ENCODE assay signal across 10 cellular contexts in the genomic region with DNA sequence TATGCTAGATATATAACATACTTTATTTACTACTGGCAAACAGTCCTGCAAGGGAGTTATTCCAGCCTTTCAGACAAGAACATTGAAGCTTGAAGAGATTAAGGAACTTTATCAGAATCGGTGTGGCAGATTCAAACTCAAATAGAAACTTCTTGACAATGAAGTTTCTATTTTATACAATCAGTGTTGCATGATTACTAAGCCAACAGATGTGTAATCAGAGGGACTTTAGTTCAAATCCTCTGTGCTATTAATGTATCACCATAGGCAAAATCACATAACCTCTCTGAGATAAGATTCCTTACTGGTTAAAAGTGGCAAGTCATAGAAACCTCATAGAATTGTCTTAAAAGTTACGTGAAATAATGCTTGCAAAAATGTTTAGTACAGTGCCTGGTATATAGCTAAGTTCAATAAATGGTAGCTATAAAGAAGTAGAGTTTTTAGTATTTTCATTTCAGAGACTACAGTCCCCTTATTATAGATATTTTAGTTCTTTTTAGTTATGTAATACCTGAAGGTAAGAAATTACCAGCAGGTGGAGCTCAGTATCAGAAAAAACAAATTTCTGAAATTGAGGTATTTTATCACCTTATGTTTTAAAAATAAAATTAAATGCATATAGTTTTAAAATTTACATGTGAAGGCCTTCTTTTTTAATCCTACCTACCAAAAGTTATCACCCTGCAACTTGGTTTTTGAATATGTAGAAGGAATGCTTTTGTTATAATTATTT.
A peak's percentile ranks its signal among the peaks of the same experiment; 100 is the strongest.
DNase-seq lines count a peak whose midpoint lies in the region; ATAC-seq, FAIRE-seq and TF ChIP-seq lines count a peak whose summit lies in the region.
"Had no signal": no experiment of that assay in that cellular context is flagged by ENCODE, and none has a peak within 500 bp of the region (broad histone marks: within the 10 kb centered on the region; RNA-seq: fewer than 3 reads in every experiment).

No MANE protein-coding gene starts in this region.

- H3K27me3 ChIP-seq in heart right ventricle (no peaks in the 10 kb centered on the region), endothelial cell of umbilical vein (ENCODE audit: control insufficient read depth in 2 of 2, insufficient read depth in 2 of 2, low read length in 2 of 2) (no peaks in the 10 kb centered on the region)

- H3K4me3 ChIP-seq in heart right ventricle, result no peak overlapping the region
- H3K4me3 ChIP-seq in endothelial cell of umbilical vein (replicated peaks in 1 of 3; ENCODE audit: insufficient read depth in 1 of 3, low read depth in 1 of 3, low read length in 3 of 3), result no peak overlapping the region
- H3K4me3 ChIP-seq: HAP-1 had no signal

- no peaks in the 10 kb centered on the region for H3K27me3 Mint-ChIP-seq in activated CD8-positive, alpha-beta memory T cell treated with anti-CD3 and anti-CD28 coated beads, Interleukin-2, amount 10 ng/mL, durations not matched to agents 7 days and 5 days

- TF ChIP-seq CTCF in heart right ventricle (IDR thresholded peaks at IDR 0.05) (peak in 6 of 9 donors; percentile 28 to 49 (median 34)), endothelial cell of umbilical vein (IDR thresholded peaks at IDR 0.05; ENCODE audit: extremely low read depth in 1 of 2, insufficient read depth in 1 of 2, low read depth in 1 of 2, low read length in 2 of 2) (no peak)

- H3K27ac ChIP-seq in heart right ventricle, result no peak overlapping the region
- H3K27ac ChIP-seq in endothelial cell of umbilical vein (ENCODE audit: insufficient read depth, low read depth, low read length), result no peak overlapping the region

- no peaks in the 10 kb centered on the region for H3K9me1 ChIP-seq in endothelial cell of umbilical vein (replicated peaks; ENCODE audit: control insufficient read depth, extremely low read depth, insufficient read depth, low read length)

- DNase-seq in heart right ventricle, result no peak
- DNase-seq in Right ventricle myocardium inferior (ENCODE audit: missing footprints), result no peak
- DNase-seq in NAMALWA (ENCODE audit: low spot score), result peak; percentile 40
- peak; percentile 25 for DNase-seq in endothelial cell of umbilical vein (ENCODE audit: low read depth, low spot score)
- no peak for DNase-seq in ureter (ENCODE audit: low spot score)
- DNase-seq in activated CD8-positive, alpha-beta memory T cell treated with anti-CD3 and anti-CD28 coated beads, Interleukin-2, amount 10 ng/mL, durations not matched to agents 7 days and 5 days, result no peak
- DNase-seq: aorta had no signal

- H3K36me3 Mint-ChIP-seq in activated CD8-positive, alpha-beta memory T cell treated with anti-CD3 and anti-CD28 coated beads, Interleukin-2, amount 10 ng/mL, durations not matched to agents 7 days and 5 days, result no peaks in the 10 kb centered on the region

- dilution Hi-C loops in endothelial cell of umbilical vein (cut with MboI; ENCODE audit: extremely low pct_ligation_motif_present, low sequenced_read_pairs), result no loop called here

- no peak for TF ChIP-seq POLR2A in endothelial cell of umbilical vein (IDR thresholded peaks at IDR 0.05; ENCODE audit: low read depth, low read length)

- peaks cover 3% of the 10 kb centered on the region for H3K4me1 Mint-ChIP-seq in activated CD8-positive, alpha-beta memory T cell treated with anti-CD3 and anti-CD28 coated beads, Interleukin-2, amount 10 ng/mL, durations not matched to agents 7 days and 5 days

- FAIRE-seq in endothelial cell of umbilical vein (lab: Jason Lieb, UNC), result no peak

- no peaks in the 10 kb centered on the region for H3K79me2 ChIP-seq in endothelial cell of umbilical vein (ENCODE audit: control insufficient read depth, insufficient read depth, low read length)

- no peaks in the 10 kb centered on the region for H3K9me3 Mint-ChIP-seq in activated CD8-positive, alpha-beta memory T cell treated with anti-CD3 and anti-CD28 coated beads, Interleukin-2, amount 10 ng/mL, durations not matched to agents 7 days and 5 days (ENCODE audit: low read depth)

- POLR2A ChIA-PET in endothelial cell of umbilical vein (lab: Charles Lee), result no interaction called here

- no peaks in the 10 kb centered on the region for H3K9me3 ChIP-seq in heart right ventricle
- H3K9me3 ChIP-seq in endothelial cell of umbilical vein (replicated peaks; ENCODE audit: control insufficient read depth, insufficient read depth, low read length), result no peaks in the 10 kb centered on the region
- H3K9me3 ChIP-seq: HAP-1 had no signal

- H3K4me2 ChIP-seq in endothelial cell of umbilical vein (ENCODE audit: insufficient read depth, low read length), result no peak overlapping the region

- peaks cover 0 to 3% (median 0%) of the 10 kb centered on the region in 9 donors for H3K4me1 ChIP-seq in heart right ventricle
- no peaks in the 10 kb centered on the region for H3K4me1 ChIP-seq in endothelial cell of umbilical vein (ENCODE audit: control insufficient read depth, extremely low read depth, insufficient read depth, low read length)
- H3K4me1 ChIP-seq: HAP-1 had no signal

- 61 to 72% methylated on average over 2 of the region's 2 CpGs for WGBS in heart right ventricle, 2 donors

- intact Hi-C loops in heart right ventricle (cut with DNase I) (loop anchor here in 1 of 10 donors (5.0 kb wide), 1 partner anchor 413 kb away; no protein-coding TSS in a partner anchor), Right ventricle myocardium inferior (cut with DNase I) (no loop called here), endothelial cell of umbilical vein (cut with micrococcal nuclease) (loop anchor here (2.0 to 5.0 kb wide), 3 partner anchors 237 to 549 kb away; no protein-coding TSS in a partner anchor)

- H4K20me1 ChIP-seq in endothelial cell of umbilical vein (replicated peaks; ENCODE audit: control insufficient read depth, extremely low read depth, insufficient read depth, low read length), result no peaks in the 10 kb centered on the region

- no peak overlapping the region for H3K9ac ChIP-seq in endothelial cell of umbilical vein (replicated peaks; ENCODE audit: extremely low read depth, insufficient read depth, low read length)

- H3K4me3 Mint-ChIP-seq in activated CD8-positive, alpha-beta memory T cell treated with anti-CD3 and anti-CD28 coated beads, Interleukin-2, amount 10 ng/mL, durations not matched to agents 7 days and 5 days, result no peak overlapping the region

- CTCF ChIA-PET in endothelial cell of umbilical vein (lab: Charles Lee), result interaction anchor here (0.6 to 1.6 kb wide), 12 partner anchors 12 to 559 kb away, joined by 3 to 7 read pairs (median 4); no protein-coding TSS in a partner anchor
- CTCF ChIA-PET in activated CD8-positive, alpha-beta memory T cell treated with anti-CD3 and anti-CD28 coated beads, Interleukin-2, amount 10 ng/mL, durations not matched to agents 7 days and 5 days (lab: Charles Lee), result interaction anchor here (1.4 kb wide), 1 partner anchor 547 kb away, joined by 3 read pairs; no protein-coding TSS in a partner anchor

- H3K27ac Mint-ChIP-seq in activated CD8-positive, alpha-beta memory T cell treated with anti-CD3 and anti-CD28 coated beads, Interleukin-2, amount 10 ng/mL, durations not matched to agents 7 days and 5 days, result no peak overlapping the region

- peaks cover 0 to 3% (median 0%) of the 10 kb centered on the region in 9 donors for H3K36me3 ChIP-seq in heart right ventricle
- H3K36me3 ChIP-seq in endothelial cell of umbilical vein (ENCODE audit: control insufficient read depth in 2 of 2, extremely low read depth in 1 of 2, insufficient read depth in 2 of 2, low read length in 2 of 2), result no peaks in the 10 kb centered on the region
- H3K36me3 ChIP-seq: HAP-1 had no signal

- no TSS peak for BruUV-seq in endothelial cell of umbilical vein (replicated peaks; lab: Mats Ljungman, UMichigan)

- H2AFZ ChIP-seq in endothelial cell of umbilical vein (ENCODE audit: low read depth, low read length), result no peak overlapping the region

- no peak for ATAC-seq in heart right ventricle
- ATAC-seq in Right ventricle myocardium inferior, result no peak
- ATAC-seq in HG03280 (IDR thresholded peaks at IDR 0.05; ENCODE audit: unreplicated experiment), result no peak
- ATAC-seq in activated CD8-positive, alpha-beta memory T cell treated with anti-CD3 and anti-CD28 coated beads, Interleukin-2, amount 10 ng/mL, durations not matched to agents 7 days and 5 days, result no peak
- no peak for ATAC-seq in GM21786 (IDR thresholded peaks at IDR 0.05; ENCODE audit: unreplicated experiment)

TF ChIP-seq in endothelial cell of umbilical vein, 7 proteins besides CTCF, POLR2A, EP300 and RAD21:
- no peak for TF ChIP-seq EZH2 (IDR thresholded peaks at IDR 0.05; ENCODE audit: borderline replicate concordance, low read depth, low read length, severe bottlenecking)
- no peak for TF ChIP-seq JUN (IDR thresholded peaks at IDR 0.05; ENCODE audit: borderline replicate concordance, insufficient read depth, insufficient read length, low read depth)
- no peak for TF ChIP-seq POLR2AphosphoS5 (IDR thresholded peaks at IDR 0.05; ENCODE audit: insufficient read depth, low read depth, low read length)
- TF ChIP-seq FOS (IDR thresholded peaks at IDR 0.05; ENCODE audit: borderline replicate concordance, insufficient read depth, low read length), result no peak
- TF ChIP-seq, protein P1, sequence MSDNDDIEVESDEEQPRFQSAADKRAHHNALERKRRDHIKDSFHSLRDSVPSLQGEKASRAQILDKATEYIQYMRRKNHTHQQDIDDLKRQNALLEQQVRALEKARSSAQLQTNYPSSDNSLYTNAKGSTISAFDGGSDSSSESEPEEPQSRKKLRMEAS (IDR thresholded peaks at IDR 0.05; ENCODE audit: insufficient read depth, insufficient read length), result no peak
- TF ChIP-seq GATA2 (IDR thresholded peaks at IDR 0.05; ENCODE audit: insufficient read depth, insufficient read length, low read depth, low read length), result no peak
- no peak for TF ChIP-seq MYC (IDR thresholded peaks at IDR 0.05; ENCODE audit: low read depth, low read length)

Comparison
In these comparisons a context has a peak if more than half of its experiments do, and no peak if none do; other contexts are left out.
1. DNase-seq: peak in NAMALWA (single experiment) and endothelial cell of umbilical vein (single experiment); none in heart right ventricle (0 of 2), Right ventricle myocardium inferior (single experiment), ureter (single experiment) and activated CD8-positive, alpha-beta memory T cell treated with anti-CD3 and anti-CD28 coated beads, Interleukin-2, amount 10 ng/mL, durations not matched to agents 7 days and 5 days (single experiment).
2. CTCF ChIP-seq: peak in heart right ventricle (6 of 9); none in endothelial cell of umbilical vein (0 of 2).